Comparison of ENCODE assay signal across 1 cellular context in the genomic region with DNA sequence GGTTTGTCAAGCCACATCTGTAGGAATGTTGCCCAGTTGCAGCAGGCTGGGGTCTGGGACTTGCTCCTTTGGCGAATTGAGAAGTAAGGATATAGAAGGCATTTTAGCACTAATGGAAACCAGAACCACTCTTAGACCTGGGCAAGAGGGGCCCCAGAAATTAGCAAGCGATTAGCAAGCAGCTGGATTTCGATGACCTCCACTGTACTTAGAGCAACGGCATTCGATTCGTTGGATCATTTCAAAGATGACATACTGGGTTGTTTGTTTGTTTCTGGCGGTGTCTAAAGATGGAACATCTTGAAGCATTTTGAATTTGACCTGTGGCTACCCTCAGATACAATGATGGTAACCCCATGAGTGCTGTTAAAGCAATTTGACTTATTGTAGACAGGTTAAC.
TF ChIP-seq lines count a peak whose summit lies in the region.

No MANE protein-coding gene starts in this region.

TF ChIP-seq in H1, 55 proteins besides CTCF, POLR2A, EP300 and RAD21:
- TF ChIP-seq NANOG (IDR thresholded peaks at IDR 0.05; ENCODE audit: insufficient read depth, low read depth, low read length, poor library complexity, severe bottlenecking) (no peak), ATF2 (IDR thresholded peaks at IDR 0.05; ENCODE audit: low read length) (no peak), KDM1A (IDR thresholded peaks at IDR 0.05; ENCODE audit: borderline replicate concordance, low read length) (no peak), SRF (IDR thresholded peaks at IDR 0.05; ENCODE audit: low read depth, low read length) (no peak), ASH2L (IDR thresholded peaks at IDR 0.05; ENCODE audit: low read length) (no peak), NRF1 (IDR thresholded peaks at IDR 0.05; ENCODE audit: low read depth, low read length) (no peak), POLR2AphosphoS5 (IDR thresholded peaks at IDR 0.05; ENCODE audit: low read depth, low read length) (no peak)
